ENCODE assay signal across 8 cellular contexts in genomic region chr14:21917699-21918436, GRCh38.
DNase-seq lines count a peak whose midpoint lies in the region; ATAC-seq and TF ChIP-seq lines count a peak whose summit lies in the region.

No MANE protein-coding gene starts in this region.

- H3K4me3 ChIP-seq in DOHH2 (ENCODE audit: low read length) (peak overlapping the region; percentile 20), neuron (ENCODE audit: low read length) (no peak overlapping the region)

- peak; percentile 90 for TF ChIP-seq CTCF in DOHH2 (IDR thresholded peaks at IDR 0.05; ENCODE audit: low read depth, low read length, poor library complexity, severe bottlenecking)

- H3K27me3 ChIP-seq in DOHH2 (ENCODE audit: control insufficient read depth, low read length) (no peaks in the 10 kb centered on the region), neuron (ENCODE audit: insufficient read depth, low read length) (no peaks in the 10 kb centered on the region)

- H3K4me1 ChIP-seq in DOHH2 (ENCODE audit: control insufficient read depth, low read length) (peaks cover 38% of the 10 kb centered on the region), neuron (ENCODE audit: insufficient read depth, low read length) (no peaks in the 10 kb centered on the region)

- H4K20me1 ChIP-seq in DOHH2 (ENCODE audit: control insufficient read depth, insufficient read depth, low read depth, low read length) = no peaks in the 10 kb centered on the region

- H3K36me3 ChIP-seq in DOHH2 (ENCODE audit: control insufficient read depth, low read length) (no peaks in the 10 kb centered on the region), neuron (ENCODE audit: insufficient read depth, low read length) (no peaks in the 10 kb centered on the region)

- DNase-seq in H4 (ENCODE audit: low spot score) = peak; percentile 68
- DNase-seq in NCI-H460 (ENCODE audit: extremely low read depth, low read depth) = peak; percentile 44
- peak; percentile 59 for DNase-seq in activated T-cell treated with anti-CD3 and anti-CD28 coated beads for 4 hours
- peak; percentile 9 for DNase-seq in fibroblast of gingiva (ENCODE audit: low read depth)

- ATAC-seq in HG03196 (IDR thresholded peaks at IDR 0.05; ENCODE audit: unreplicated experiment) = no peak
- ATAC-seq in HG03457 (IDR thresholded peaks at IDR 0.05; ENCODE audit: unreplicated experiment) = no peak

- H3K27ac ChIP-seq in DOHH2 (ENCODE audit: low read depth, low read length) = no peak overlapping the region

- no peaks in the 10 kb centered on the region for H3K79me2 ChIP-seq in DOHH2 (ENCODE audit: control insufficient read depth, low read length)

- H2AFZ ChIP-seq in neuron (ENCODE audit: low read depth, low read length) = peak overlapping the region; percentile 29

- no peaks in the 10 kb centered on the region for H3K9me2 ChIP-seq in DOHH2 (replicated peaks; ENCODE audit: control insufficient read depth, low read length)

- H3K9me3 ChIP-seq in DOHH2 (ENCODE audit: control insufficient read depth, insufficient read depth, low read length) (no peaks in the 10 kb centered on the region), neuron (ENCODE audit: low read length) (no peaks in the 10 kb centered on the region)

- no peaks in the 10 kb centered on the region for H3F3A ChIP-seq in DOHH2 (ENCODE audit: control insufficient read depth, insufficient read depth)

- H3K4me2 ChIP-seq in DOHH2 (ENCODE audit: low read length) = peak overlapping the region; percentile 44

Comparison
In these comparisons a context has a peak if more than half of its experiments do, and no peak if none do; other contexts are left out.
1. DNase-seq: peak in every context shown above with its lines; median percentile 68 in H4; 59 in activated T-cell treated with anti-CD3 and anti-CD28 coated beads for 4 hours; 44 in NCI-H460; 9 in fibroblast of gingiva.